Comparison of ENCODE assay signal across 22 cellular contexts in the genomic region with DNA sequence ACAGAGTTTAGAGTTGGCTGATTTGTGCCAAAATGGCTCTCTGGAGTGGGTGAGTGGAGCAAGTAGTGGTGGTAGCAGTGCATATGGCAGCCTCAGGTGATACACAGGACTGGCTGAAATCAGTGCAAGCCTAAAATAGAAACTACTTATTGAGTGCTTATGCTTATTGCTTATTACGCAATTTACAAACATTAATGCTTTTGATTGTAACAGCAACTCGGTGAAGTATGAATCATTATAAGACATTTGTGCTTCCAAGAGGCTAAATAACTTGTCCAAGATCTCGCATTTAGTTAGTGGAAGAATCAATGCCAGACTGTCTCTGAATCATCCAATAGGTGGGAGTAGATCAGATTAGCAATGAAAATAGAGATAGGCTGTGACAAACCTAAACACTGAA.
DNase-seq lines count a peak whose midpoint lies in the region; ATAC-seq, FAIRE-seq and TF ChIP-seq lines count a peak whose summit lies in the region.
"Had no signal": no experiment of that assay in that cellular context is flagged by ENCODE, and none has a peak within 500 bp of the region (broad histone marks: within the 10 kb centered on the region; RNA-seq: fewer than 3 reads in every experiment).

No MANE protein-coding gene starts in this region.

- DNase-seq in HCT116 (ENCODE audit: low read depth, low spot score) (no peak), astrocyte (ENCODE audit: low read depth) (peak; percentile 88), fibroblast of the aortic adventitia (ENCODE audit: low read depth) (peak; percentile 82), stromal cell of bone marrow (ENCODE audit: low read depth) (peak; percentile 26), RCC 7860 (ENCODE audit: low spot score) (no peak), NCI-H2107 treated with DMSO at 0.1 percent for 48 hours (lab: John Stamatoyannopoulos, UW; ENCODE audit: unreplicated experiment) (no peak), osteocyte (ENCODE audit: extremely low spot score, unreplicated experiment) (no peak), NCI-H1436 treated with DMSO at 0.1 percent for 48 hours (lab: John Stamatoyannopoulos, UW) (no peak)
- DNase-seq: activated CD4-positive, alpha-beta T cell treated with anti-CD3 and anti-CD28 coated beads, Interleukin-2, amount 10 ng/mL, durations not matched to agents 7 days and 5 days; activated T-cell treated with anti-CD3 and anti-CD28 coated beads, Interleukin-2, amount 50 U/mL, for 1 hour; CD4-positive, CD25-positive, alpha-beta regulatory T cell; central memory CD4-positive, alpha-beta T cell; H7; head of caudate nucleus; islet precursor cell; NCI-H1105; stimulated activated CD4-positive, alpha-beta T cell treated with anti-CD3 and anti-CD28 coated beads, Interleukin-4, amount 100 ng/mL, for 24 hours had no signal

- no peaks in the 10 kb centered on the region for H3K27me3 Mint-ChIP-seq in astrocyte (ENCODE audit: low read depth, unreplicated experiment)
- H3K27me3 Mint-ChIP-seq in osteocyte (ENCODE audit: unreplicated experiment): no peaks in the 10 kb centered on the region
- H3K27me3 Mint-ChIP-seq: activated CD4-positive, alpha-beta T cell treated with anti-CD3 and anti-CD28 coated beads, Interleukin-2, amount 10 ng/mL, durations not matched to agents 7 days and 5 days; activated naive CD4-positive, alpha-beta T cell treated with anti-CD3 and anti-CD28 coated beads, Interleukin-2, amount 50 U/mL, for 24 hours; CD4-positive, CD25-positive, alpha-beta regulatory T cell had no signal

- BruUV-seq in HCT116 (replicated peaks; lab: Mats Ljungman, UMichigan): no TSS peak

- TF ChIP-seq RAD21 in HCT116 (IDR thresholded peaks at IDR 0.05; ENCODE audit: low read depth): no peak

- CTCF ChIA-PET in HCT116 (lab: Charles Lee): no interaction called here

- H4K20me1 ChIP-seq in HCT116 (ENCODE audit: insufficient read depth): no peaks in the 10 kb centered on the region
- H4K20me1 ChIP-seq in astrocyte (ENCODE audit: insufficient read depth, low read length): no peaks in the 10 kb centered on the region

- H3K9ac ChIP-seq in HCT116 (ENCODE audit: low read length): no peak overlapping the region
- H3K9ac ChIP-seq in astrocyte (ENCODE audit: low read length): no peak overlapping the region

- intact Hi-C loops in HCT116 (cut with micrococcal nuclease): no loop called here

- no peak overlapping the region for H3K4me3 ChIP-seq in HCT116 (replicated peaks in 1 of 2; ENCODE audit: low read depth in 1 of 2, low read length in 2 of 2)
- no peak overlapping the region for H3K4me3 ChIP-seq in astrocyte (ENCODE audit: insufficient read depth, low read depth, low read length)
- no peak overlapping the region for H3K4me3 ChIP-seq in fibroblast of the aortic adventitia (ENCODE audit: low read depth, low read length)
- H3K4me3 ChIP-seq: GM12878, tibial nerve had no signal

- H3K27me3 ChIP-seq in HCT116 (ENCODE audit: insufficient read depth, low read length) (no peaks in the 10 kb centered on the region), astrocyte (ENCODE audit: insufficient read depth, low read length) (no peaks in the 10 kb centered on the region)
- H3K27me3 ChIP-seq: neutrophil, tibial nerve had no signal

- no peak for TF ChIP-seq POLR2A in HCT116 (IDR thresholded peaks at IDR 0.05; ENCODE audit: borderline replicate concordance, extremely low read depth, insufficient read depth, insufficient read length)

- H3K9me3 ChIP-seq in HCT116 (ENCODE audit: control insufficient read depth in 1 of 2, insufficient read depth in 1 of 2, low read depth in 1 of 2, low read length in 2 of 2) (no peaks in the 10 kb centered on the region), astrocyte (ENCODE audit: insufficient read depth, low read depth, low read length) (no peaks in the 10 kb centered on the region)
- H3K9me3 ChIP-seq: neutrophil, tibial nerve had no signal

- H3K4me1 ChIP-seq in HCT116 (ENCODE audit: control insufficient read depth in 1 of 2, insufficient read depth in 2 of 2, low read length in 2 of 2) (no peaks in the 10 kb centered on the region; a peak in 1 of 4 replicates), astrocyte (ENCODE audit: insufficient read depth, low read length) (no peaks in the 10 kb centered on the region)
- H3K4me1 ChIP-seq: tibial nerve had no signal

- TF ChIP-seq CTCF in HCT116 (IDR thresholded peaks at IDR 0.05 in 2 of 3, conservative IDR thresholded peaks at IDR 0.05 in 1 of 3; ENCODE audit: borderline replicate concordance in 1 of 3, insufficient read depth in 1 of 3, low read depth in 2 of 3, low read length in 2 of 3) (no peak), astrocyte (IDR thresholded peaks at IDR 0.05; ENCODE audit: insufficient read depth, low read depth, low read length) (no peak), fibroblast of the aortic adventitia (IDR thresholded peaks at IDR 0.05; ENCODE audit: insufficient read depth, low read length) (peak; percentile 1), osteocyte (IDR thresholded peaks at IDR 0.05) (no peak)

- H3K79me2 ChIP-seq in HCT116 (ENCODE audit: insufficient read depth, low read length) (no peaks in the 10 kb centered on the region), astrocyte (ENCODE audit: insufficient read depth, low read length) (no peaks in the 10 kb centered on the region)

- no peak overlapping the region for H3K4me2 ChIP-seq in HCT116 (ENCODE audit: low read length)
- no peak overlapping the region for H3K4me2 ChIP-seq in astrocyte (ENCODE audit: low read length)

- POLR2A ChIA-PET in HCT116 (lab: Charles Lee): no interaction called here

- H3K27ac Mint-ChIP-seq in astrocyte (ENCODE audit: unreplicated experiment): no peak overlapping the region
- H3K27ac Mint-ChIP-seq in osteocyte (ENCODE audit: unreplicated experiment): no peak overlapping the region
- H3K27ac Mint-ChIP-seq: activated CD4-positive, alpha-beta T cell treated with anti-CD3 and anti-CD28 coated beads, Interleukin-2, amount 10 ng/mL, durations not matched to agents 7 days and 5 days; activated naive CD4-positive, alpha-beta T cell treated with anti-CD3 and anti-CD28 coated beads, Interleukin-2, amount 50 U/mL, for 24 hours; CD4-positive, CD25-positive, alpha-beta regulatory T cell; mesothelial cell of epicardium had no signal

- H3K27ac ChIP-seq in HCT116 (ENCODE audit: low read depth, low read length): no peak overlapping the region
- H3K27ac ChIP-seq in astrocyte (ENCODE audit: low read depth, low read length): no peak overlapping the region
- H3K27ac ChIP-seq: neutrophil, tibial nerve had no signal

- no peak overlapping the region for H2AFZ ChIP-seq in HCT116 (ENCODE audit: low read depth, low read length, poor library complexity, severe bottlenecking)
- H2AFZ ChIP-seq in astrocyte (ENCODE audit: low read depth, low read length): no peak overlapping the region

- H3K4me1 Mint-ChIP-seq in astrocyte (ENCODE audit: low read depth, unreplicated experiment): no peaks in the 10 kb centered on the region
- peaks cover 5% of the 10 kb centered on the region for H3K4me1 Mint-ChIP-seq in osteocyte (ENCODE audit: unreplicated experiment)
- H3K4me1 Mint-ChIP-seq: activated CD4-positive, alpha-beta T cell treated with anti-CD3 and anti-CD28 coated beads, Interleukin-2, amount 10 ng/mL, durations not matched to agents 7 days and 5 days; activated naive CD4-positive, alpha-beta T cell treated with anti-CD3 and anti-CD28 coated beads, Interleukin-2, amount 50 U/mL, for 24 hours; CD4-positive, CD25-positive, alpha-beta regulatory T cell had no signal

- FAIRE-seq in astrocyte (lab: Jason Lieb, UNC): peak; percentile 32
- no peak for FAIRE-seq in RCC 7860 (lab: Jason Lieb, UNC)
- FAIRE-seq: GM12878 had no signal

- H3K36me3 ChIP-seq in HCT116 (ENCODE audit: control insufficient read depth in 1 of 2, insufficient read depth in 2 of 2, low read length in 2 of 2) (no peaks in the 10 kb centered on the region), astrocyte (ENCODE audit: insufficient read depth, low read length) (no peaks in the 10 kb centered on the region)
- H3K36me3 ChIP-seq: neutrophil, tibial nerve had no signal

- H3K4me3 Mint-ChIP-seq in astrocyte (ENCODE audit: unreplicated experiment) (no peak overlapping the region), osteocyte (ENCODE audit: unreplicated experiment) (no peak overlapping the region)
- H3K4me3 Mint-ChIP-seq: activated CD4-positive, alpha-beta T cell treated with anti-CD3 and anti-CD28 coated beads, Interleukin-2, amount 10 ng/mL, durations not matched to agents 7 days and 5 days; activated naive CD4-positive, alpha-beta T cell treated with anti-CD3 and anti-CD28 coated beads, Interleukin-2, amount 50 U/mL, for 24 hours; CD4-positive, CD25-positive, alpha-beta regulatory T cell; mesothelial cell of epicardium had no signal

- no peaks in the 10 kb centered on the region for H3K9me2 ChIP-seq in HCT116 (ENCODE audit: insufficient read depth)

- H3K9me3 Mint-ChIP-seq in astrocyte (ENCODE audit: unreplicated experiment): no peaks in the 10 kb centered on the region
- no peaks in the 10 kb centered on the region for H3K9me3 Mint-ChIP-seq in osteocyte (ENCODE audit: unreplicated experiment)
- H3K9me3 Mint-ChIP-seq: activated CD4-positive, alpha-beta T cell treated with anti-CD3 and anti-CD28 coated beads, Interleukin-2, amount 10 ng/mL, durations not matched to agents 7 days and 5 days; mesothelial cell of epicardium had no signal

- RAD21 ChIA-PET in HCT116 (lab: Charles Lee; ENCODE audit: low non-redundant PET in 1 of 2, low total read pairs in 2 of 2, uncharacterized antibody in 2 of 2, unreplicated experiment in 2 of 2): no interaction called here

- H3K36me3 Mint-ChIP-seq in astrocyte (ENCODE audit: low read depth, unreplicated experiment) (no peaks in the 10 kb centered on the region), osteocyte (ENCODE audit: unreplicated experiment) (no peaks in the 10 kb centered on the region)
- H3K36me3 Mint-ChIP-seq: activated naive CD4-positive, alpha-beta T cell treated with anti-CD3 and anti-CD28 coated beads, Interleukin-2, amount 50 U/mL, for 24 hours; CD4-positive, CD25-positive, alpha-beta regulatory T cell; mesothelial cell of epicardium had no signal

- no peak for ATAC-seq in HCT116
- ATAC-seq: GM12878 had no signal

TF ChIP-seq in HCT116, 20 proteins besides CTCF, POLR2A, EP300 and RAD21:
- TF ChIP-seq, protein P1, sequence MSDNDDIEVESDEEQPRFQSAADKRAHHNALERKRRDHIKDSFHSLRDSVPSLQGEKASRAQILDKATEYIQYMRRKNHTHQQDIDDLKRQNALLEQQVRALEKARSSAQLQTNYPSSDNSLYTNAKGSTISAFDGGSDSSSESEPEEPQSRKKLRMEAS (IDR thresholded peaks at IDR 0.05): no peak
- 0 out of 2 replicates have a peak, but pooled peaks have one; percentile 19 for TF ChIP-seq CEBPB (IDR thresholded peaks at IDR 0.05; ENCODE audit: low read depth)

Comparison
In these comparisons a context has a peak if more than half of its experiments do, and no peak if none do; other contexts are left out.
1. DNase-seq: peak in astrocyte (single experiment), fibroblast of the aortic adventitia (single experiment) and stromal cell of bone marrow (single experiment); none in HCT116 (single experiment), RCC 7860 (single experiment), NCI-H2107 treated with DMSO at 0.1 percent for 48 hours (single experiment), osteocyte (single experiment) and NCI-H1436 treated with DMSO at 0.1 percent for 48 hours (single experiment).